18 cellular contexts compared by ENCODE assay signal in genomic region chr9:134487066-134487710, GRCh38.
DNase-seq lines count a peak whose midpoint lies in the region; ATAC-seq and TF ChIP-seq lines count a peak whose summit lies in the region.
"Had no signal": no experiment of that assay in that cellular context is flagged by ENCODE, and none has a peak within 500 bp of the region (broad histone marks: within the 10 kb centered on the region; RNA-seq: fewer than 3 reads in every experiment).

No MANE protein-coding gene starts in this region.

- no peaks in the 10 kb centered on the region for H3F3A ChIP-seq in SK-N-SH (replicated peaks; ENCODE audit: insufficient read depth)

- H3K36me3 ChIP-seq in right atrium auricular region: no peaks in the 10 kb centered on the region
- no peaks in the 10 kb centered on the region for H3K36me3 ChIP-seq in Peyer's patch
- H3K36me3 ChIP-seq in suprapubic skin: no peaks in the 10 kb centered on the region
- no peaks in the 10 kb centered on the region for H3K36me3 ChIP-seq in SK-N-SH (replicated peaks in 1 of 2; ENCODE audit: control insufficient read depth in 1 of 2, insufficient read depth in 2 of 2, low read length in 1 of 2)
- H3K36me3 ChIP-seq in H7 (replicated peaks; ENCODE audit: control insufficient read depth, insufficient read depth, low read length): no peaks in the 10 kb centered on the region
- H3K36me3 ChIP-seq: MG63 had no signal

- H3K4me1 ChIP-seq in right atrium auricular region: peaks cover 0 to 7% of the 10 kb centered on the region in 2 donors
- no peaks in the 10 kb centered on the region for H3K4me1 ChIP-seq in Peyer's patch
- peaks cover 15% of the 10 kb centered on the region for H3K4me1 ChIP-seq in suprapubic skin
- H3K4me1 ChIP-seq in SK-N-SH (ENCODE audit: control insufficient read depth in 1 of 2, insufficient read depth in 2 of 2, low read depth in 1 of 2, low read length in 1 of 2): peaks cover 0 to 18% of the 10 kb centered on the region in 2 experiments; a peak in 1 of 4 replicates

- TF ChIP-seq POLR2A in Peyer's patch (IDR thresholded peaks at IDR 0.05) (no peak), suprapubic skin (IDR thresholded peaks at IDR 0.05) (no peak)

- CTCF ChIA-PET in SK-N-SH (lab: Yijun Ruan, JAX): no interaction called here

- H3K9me3 Mint-ChIP-seq in natural killer cell: no peaks in the 10 kb centered on the region

- no peak overlapping the region for H3K4me3 Mint-ChIP-seq in natural killer cell

- no peak for TF ChIP-seq RAD21 in SK-N-SH (IDR thresholded peaks at IDR 0.05; ENCODE audit: low read length)

- H3K4me3 ChIP-seq in right atrium auricular region (no peak overlapping the region), Peyer's patch (no peak overlapping the region), suprapubic skin (no peak overlapping the region), SK-N-SH (ENCODE audit: low read depth in 2 of 2, low read length in 1 of 2) (no peak overlapping the region), H7 (ENCODE audit: insufficient read depth, low read depth, low read length) (no peak overlapping the region)
- H3K4me3 ChIP-seq: MG63 had no signal

- WGBS in suprapubic skin: 91% methylated on average over 12 of the region's 15 CpGs
- WGBS in SK-N-SH (ENCODE audit: low lambda C conversion rate): 87% methylated on average over 8 of the region's 15 CpGs

- H3K9me2 ChIP-seq in SK-N-SH: no peaks in the 10 kb centered on the region

- intact Hi-C loops in Right ventricle myocardium inferior (cut with DNase I) (no loop called here), natural killer cell (cut with micrococcal nuclease) (no loop called here)

- POLR2A ChIA-PET in SK-N-SH (lab: Yijun Ruan, JAX): no interaction called here

- no peaks in the 10 kb centered on the region for H3K4me1 Mint-ChIP-seq in natural killer cell

- H3K27ac ChIP-seq in right atrium auricular region (no peak overlapping the region), Peyer's patch (no peak overlapping the region), suprapubic skin (no peak overlapping the region), SK-N-SH (ENCODE audit: low read depth in 2 of 2, low read length in 1 of 2) (no peak overlapping the region)
- H3K27ac ChIP-seq: HL-60 had no signal

- no peak overlapping the region for H2AFZ ChIP-seq in SK-N-SH (ENCODE audit: low read depth)

- H3K9me3 ChIP-seq in right atrium auricular region (no peaks in the 10 kb centered on the region), Peyer's patch (no peaks in the 10 kb centered on the region), suprapubic skin (no peaks in the 10 kb centered on the region), SK-N-SH (no peaks in the 10 kb centered on the region)
- H3K9me3 ChIP-seq: MG63 had no signal

- no peaks in the 10 kb centered on the region for H4K20me1 ChIP-seq in SK-N-SH (ENCODE audit: insufficient read depth)

- no peak overlapping the region for H3K27ac Mint-ChIP-seq in natural killer cell

- DNase-seq in Right ventricle myocardium inferior (ENCODE audit: missing footprints): peak; percentile 28
- no peak for DNase-seq in right atrium auricular region (ENCODE audit: low spot score)
- peak in 2 of 3 donors; percentile 16 to 38 for DNase-seq in Peyer's patch
- DNase-seq in natural killer cell: peak; percentile 13
- DNase-seq in suprapubic skin (ENCODE audit: low spot score in 2 of 2): peak; percentile 34 to 56
- DNase-seq in SIG-M5 treated with dmso at 0.1 percent for 504 hours (lab: John Stamatoyannopoulos, UW; ENCODE audit: unreplicated experiment): no peak
- DNase-seq in SK-N-SH: no peak
- no peak for DNase-seq in H7
- DNase-seq: ACHN, GF-D8, GOT3, MG63, NCI-H1105, NCI-H187 treated with DMSO at 0.1 percent for 48 hours, NCI-H446, NCI-H774, SHP77 treated with DMSO at 0.1 percent for 48 hours had no signal

- ATAC-seq in Right ventricle myocardium inferior: no peak
- no peak for ATAC-seq in natural killer cell

- H3K27me3 Mint-ChIP-seq in natural killer cell (ENCODE audit: low read depth in 2 of 2): peaks cover 0 to 16% of the 10 kb centered on the region in 2 donors

- no peak for TF ChIP-seq EP300 in suprapubic skin (IDR thresholded peaks at IDR 0.05)
- no peak for TF ChIP-seq EP300 in SK-N-SH (IDR thresholded peaks at IDR 0.05; ENCODE audit: borderline replicate concordance in 1 of 2, low read depth in 1 of 2, low read length in 1 of 2)

- no peaks in the 10 kb centered on the region for H3K36me3 Mint-ChIP-seq in natural killer cell

- no peaks in the 10 kb centered on the region for H3K79me2 ChIP-seq in SK-N-SH (ENCODE audit: insufficient read depth)

- H3K27me3 ChIP-seq in right atrium auricular region: no peaks in the 10 kb centered on the region
- no peaks in the 10 kb centered on the region for H3K27me3 ChIP-seq in Peyer's patch
- peaks cover 7% of the 10 kb centered on the region for H3K27me3 ChIP-seq in suprapubic skin
- H3K27me3 ChIP-seq in SK-N-SH (ENCODE audit: insufficient read depth): no peaks in the 10 kb centered on the region
- H3K27me3 ChIP-seq in H7 (ENCODE audit: control insufficient read depth, insufficient read depth, low read length): no peaks in the 10 kb centered on the region
- H3K27me3 ChIP-seq: MG63 had no signal

- no peak overlapping the region for H3K9ac ChIP-seq in SK-N-SH

- no peak overlapping the region for H3K4me2 ChIP-seq in SK-N-SH

- no peak for TF ChIP-seq CTCF in right atrium auricular region (IDR thresholded peaks at IDR 0.05)
- no peak for TF ChIP-seq CTCF in Peyer's patch (IDR thresholded peaks at IDR 0.05)
- TF ChIP-seq CTCF in natural killer cell (IDR thresholded peaks at IDR 0.05): no peak
- no peak for TF ChIP-seq CTCF in suprapubic skin (IDR thresholded peaks at IDR 0.05)
- TF ChIP-seq CTCF in SK-N-SH (IDR thresholded peaks at IDR 0.05): no peak

TF ChIP-seq in SK-N-SH, 30 proteins besides CTCF, POLR2A, EP300 and RAD21:
- TF ChIP-seq JUND (IDR thresholded peaks at IDR 0.05) (no peak), USF2 (IDR thresholded peaks at IDR 0.05; ENCODE audit: borderline replicate concordance, low read depth, low read length) (no peak), TEAD4 (IDR thresholded peaks at IDR 0.05; ENCODE audit: borderline replicate concordance, insufficient read depth) (no peak), CHD2 (IDR thresholded peaks at IDR 0.05; ENCODE audit: low read length, partially characterized antibody) (no peak), MAX (IDR thresholded peaks at IDR 0.05; ENCODE audit: low read depth) (no peak), EZH2phosphoT487 (IDR thresholded peaks at IDR 0.05; ENCODE audit: borderline replicate concordance, low read depth) (no peak), YY1 (IDR thresholded peaks at IDR 0.05; ENCODE audit: low read depth) (no peak)

Comparison
In these comparisons a context has a peak if more than half of its experiments do, and no peak if none do; other contexts are left out.
1. DNase-seq: peak in Right ventricle myocardium inferior (single experiment), Peyer's patch (2 of 3), natural killer cell (single experiment) and suprapubic skin (2 of 2); none in right atrium auricular region (single experiment), SIG-M5 treated with dmso at 0.1 percent for 504 hours (single experiment), SK-N-SH (single experiment) and H7 (single experiment).